22 cellular contexts compared by ENCODE assay signal in the genomic region with DNA sequence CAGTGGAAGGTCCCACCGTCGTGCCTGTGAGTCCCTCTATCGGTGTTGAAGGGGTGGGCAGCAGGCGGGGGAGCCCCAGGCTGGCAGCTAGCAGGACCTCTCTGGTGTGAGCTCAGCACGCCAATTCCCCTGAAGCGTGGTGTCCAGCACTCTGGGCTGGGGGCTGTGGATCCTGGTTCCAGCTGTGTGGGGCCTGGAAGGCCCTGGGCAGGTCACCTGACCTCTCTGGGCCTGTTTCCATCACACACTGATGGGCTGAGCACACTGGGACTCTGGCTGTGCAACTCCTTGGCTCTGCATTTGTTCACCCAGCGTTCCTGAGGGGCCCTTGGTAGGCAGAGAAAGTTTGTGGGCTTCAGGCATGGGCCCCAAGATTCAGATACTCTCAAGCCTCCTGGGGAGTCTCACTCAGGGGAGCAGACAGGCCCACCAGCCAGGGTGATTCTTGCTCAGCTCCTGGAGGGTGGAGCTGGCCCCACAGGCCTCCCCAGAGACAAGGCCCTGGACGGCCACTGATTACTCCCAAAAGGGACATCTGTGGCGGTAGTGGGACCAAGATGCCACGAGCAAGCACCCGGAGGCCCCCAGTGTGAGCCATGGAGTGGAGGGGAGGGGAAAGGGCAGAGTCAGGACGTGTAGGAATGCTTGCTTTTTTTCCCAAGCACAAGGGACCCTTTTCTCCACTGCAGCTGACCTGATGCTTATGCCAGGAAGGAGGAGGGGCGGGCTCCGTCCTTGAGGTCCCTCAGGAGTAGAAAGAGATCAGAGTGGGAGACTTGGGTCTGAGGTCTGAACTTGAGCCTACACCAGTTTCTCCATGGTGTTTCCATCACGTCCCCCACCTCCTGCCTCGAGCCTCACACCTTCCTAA. TPM values are rescaled to one million over a fixed set of nuclear protein-coding genes. Genes with fewer than 3 reads are reported as not detected.
A peak's percentile ranks its signal among the peaks of the same experiment; 100 is the strongest.
DNase-seq lines count a peak whose midpoint lies in the region; ATAC-seq, FAIRE-seq and TF ChIP-seq lines count a peak whose summit lies in the region.
"Had no signal": no experiment of that assay in that cellular context is flagged by ENCODE, and none has a peak within 500 bp of the region (broad histone marks: within the 10 kb centered on the region; RNA-seq: fewer than 3 reads in every experiment).

No MANE protein-coding gene starts in this region.

- H3K4me3 ChIP-seq in HepG2 (replicated peaks in 1 of 3; ENCODE audit: insufficient read depth in 1 of 3, low read depth in 2 of 3, low read length in 3 of 3), result no peak overlapping the region
- H3K4me3 ChIP-seq: BLaER1 treated with 17β-estradiol and CSF1 and Interleukin-3, amounts not matched to agents 10 nM and 100 nM; esophagus squamous epithelium; heart right ventricle had no signal

- intact Hi-C loops in HepG2 (cut with micrococcal nuclease; ENCODE audit: unreplicated experiment) (loop anchor here (2.0 kb wide), 1 partner anchor 17 kb away; no protein-coding TSS in a partner anchor), sciatic nerve (cut with DNase I) (no loop called here)

- no peaks in the 10 kb centered on the region for H3K9me3 Mint-ChIP-seq in central memory CD8-positive, alpha-beta T cell
- H3K9me3 Mint-ChIP-seq: activated T-helper 2 cell treated with anti-CD3 and anti-CD28 coated beads, Interferon-gamma antibody, Interleukin-2, Interleukin-4, amounts not matched to agents 10 μg/mL and 5 μg/mL and 100 μg/mL, durations not matched to agents 14 hours and 24 hours and 36 hours; HFFc6; naive B cell had no signal

- TF ChIP-seq POLR2A in HepG2 (IDR thresholded peaks at IDR 0.05; ENCODE audit: insufficient read depth in 1 of 2, low read depth in 2 of 2, low read length in 2 of 2), result no peak

- H3K79me2 ChIP-seq in HepG2 (ENCODE audit: insufficient read depth, low read length), result no peaks in the 10 kb centered on the region

- peak; percentile 1 for DNase-seq in activated CD4-positive, alpha-beta T cell treated with anti-CD3 and anti-CD28 coated beads for 48 hours
- no peak for DNase-seq in activated CD4-positive, alpha-beta T cell treated with anti-CD3 and anti-CD28 coated beads for 1 hour
- DNase-seq in central memory CD8-positive, alpha-beta T cell (ENCODE audit: low spot score in 2 of 2), result peak; percentile 5 to 11
- no peak for DNase-seq in HepG2 (ENCODE audit: low spot score)
- peak; percentile 49 for DNase-seq in sciatic nerve (ENCODE audit: low spot score)
- DNase-seq in HuH-7 (ENCODE audit: low spot score), result no peak
- DNase-seq: DMS153; esophagus squamous epithelium; Kasumi-1; naive B cell; NCI-H1417 treated with DMSO at 0.1 percent for 48 hours; NCI-H226; SIG-M5; stimulated activated CD4-positive, alpha-beta T cell treated with anti-CD3 and anti-CD28 coated beads, Interleukin-2, amount 100 ng/mL, for 48 hours; T-helper 2 cell had no signal

- no peak for FAIRE-seq in HepG2 (lab: Jason Lieb, UNC)

- H4K20me1 ChIP-seq in HepG2 (ENCODE audit: insufficient read depth, low read length), result no peaks in the 10 kb centered on the region; the same call in 1 of the 2 replicates

- H3K27ac ChIP-seq in HepG2 (ENCODE audit: extremely low read length, insufficient read depth, low read length), result no peak overlapping the region
- H3K27ac ChIP-seq: BLaER1 treated with 17β-estradiol and CSF1 and Interleukin-3, amounts not matched to agents 10 nM and 100 nM; esophagus squamous epithelium; heart right ventricle had no signal

- WGBS in HepG2 (ENCODE audit: low lambda C conversion rate), result 22% methylated on average over 6 of the region's 16 CpGs

- no peaks in the 10 kb centered on the region for H3K36me3 ChIP-seq in HepG2 (replicated peaks in 1 of 2; ENCODE audit: control insufficient read depth in 1 of 2, insufficient read depth in 2 of 2, low read length in 2 of 2)
- H3K36me3 ChIP-seq: BLaER1 treated with 17β-estradiol and CSF1 and Interleukin-3, amounts not matched to agents 10 nM and 100 nM had no signal

- H3K36me3 Mint-ChIP-seq in central memory CD8-positive, alpha-beta T cell (ENCODE audit: insufficient read depth), result no peaks in the 10 kb centered on the region
- H3K36me3 Mint-ChIP-seq: naive B cell had no signal

- H3K27me3 ChIP-seq in HepG2 (ENCODE audit: control insufficient read depth in 1 of 2, insufficient read depth in 2 of 2, low read length in 2 of 2), result peaks cover 2 to 31% of the 10 kb centered on the region in 2 experiments; a peak in 3 of 5 replicates

- TF ChIP-seq CTCF in HepG2 (CRISPR knock-in tag; IDR thresholded peaks at IDR 0.05), result no peak

- no peak overlapping the region for H3K4me3 Mint-ChIP-seq in central memory CD8-positive, alpha-beta T cell
- H3K4me3 Mint-ChIP-seq: HFFc6, naive B cell had no signal

- no peaks in the 10 kb centered on the region for H3K9me3 ChIP-seq in HepG2 (ENCODE audit: low read length)
- H3K9me3 ChIP-seq: BLaER1 treated with 17β-estradiol and CSF1 and Interleukin-3, amounts not matched to agents 10 nM and 100 nM; esophagus squamous epithelium; heart right ventricle had no signal

- POLR2A ChIA-PET in HepG2 (lab: Yijun Ruan, JAX), result no interaction called here

- BruUV-seq in HepG2 (replicated peaks; lab: Mats Ljungman, UMichigan), result no TSS peak

- H3K27me3 Mint-ChIP-seq in central memory CD8-positive, alpha-beta T cell, result peaks cover 10% of the 10 kb centered on the region

- TF ChIP-seq EP300 in HepG2 (IDR thresholded peaks at IDR 0.05; ENCODE audit: low read depth in 2 of 2, low read length in 2 of 2) (no peak), HepG2 (CRISPR knock-in tag; IDR thresholded peaks at IDR 0.05; ENCODE audit: borderline replicate concordance) (no peak)

- in situ Hi-C loops in HepG2 (cut with HindIII; ENCODE audit: extremely low pct_ligation_motif_present, low pct_unique_long_range_greater_than_20kb), result no loop called here

- H3K4me1 Mint-ChIP-seq in central memory CD8-positive, alpha-beta T cell, result no peaks in the 10 kb centered on the region

- no peak overlapping the region for H2AFZ ChIP-seq in HepG2 (ENCODE audit: low read length)

- TF ChIP-seq RAD21 in HepG2 (CRISPR knock-in tag; IDR thresholded peaks at IDR 0.05), result no peak

- peaks cover 31% of the 10 kb centered on the region for H3K4me1 ChIP-seq in HepG2 (ENCODE audit: insufficient read depth, low read length)

- no peak overlapping the region for H3K4me2 ChIP-seq in HepG2 (ENCODE audit: low read depth, low read length)
- H3K4me2 ChIP-seq: BLaER1 treated with 17β-estradiol and CSF1 and Interleukin-3, amounts not matched to agents 10 nM and 100 nM had no signal

- no peak overlapping the region for H3K27ac Mint-ChIP-seq in central memory CD8-positive, alpha-beta T cell (ENCODE audit: low read depth)
- H3K27ac Mint-ChIP-seq: activated T-helper 2 cell treated with anti-CD3 and anti-CD28 coated beads, Interferon-gamma antibody, Interleukin-2, Interleukin-4, amounts not matched to agents 10 μg/mL and 5 μg/mL and 100 μg/mL, durations not matched to agents 14 hours and 24 hours and 36 hours; HFFc6; naive B cell had no signal

- H3K9ac ChIP-seq in HepG2 (ENCODE audit: insufficient read depth, low read depth, low read length), result no peak overlapping the region

- no peak for ATAC-seq in central memory CD8-positive, alpha-beta T cell (replicated peaks; ENCODE audit: extremely low read depth, poor library complexity, severe bottlenecking)
- ATAC-seq in HepG2 (peak; percentile 20; the same call in 2 of the 3 replicates), sciatic nerve (peak; percentile 35), HG03460 (IDR thresholded peaks at IDR 0.05; ENCODE audit: unreplicated experiment) (no peak), HG02852 (IDR thresholded peaks at IDR 0.05; ENCODE audit: unreplicated experiment) (no peak)

- CTCF ChIA-PET in HepG2 (lab: Yijun Ruan, JAX; ENCODE audit: low intra/inter-chr PET ratio, low total read pairs), result no interaction called here

RNA-seq across cellular contexts. Expression of gene SCGB1C2, which starts 8.5 kb away (rescaled TPM):
- total RNA-seq in HepG2 (2016; rRNA removed; fragmentation: Illumina TruSeq; extraction: Trizol) (not detected in 2 replicates), sciatic nerve (not detected)
- not detected in 2 replicates for total RNA-seq in HepG2 (2016; cell fraction: cytosol; rRNA removed; fragmentation: Illumina TruSeq; extraction: Trizol; ENCODE audit: low read depth)
- not detected in 2 replicates for total RNA-seq in HepG2 (2016; cell fraction: insoluble cytoplasmic fraction; rRNA removed; fragmentation: Illumina TruSeq; extraction: Trizol)
- total RNA-seq in HepG2 (2016; cell fraction: membrane; rRNA removed; fragmentation: Illumina TruSeq; extraction: Trizol), result not detected in 2 replicates
- total RNA-seq in HepG2 (2016; cell fraction: nucleus; rRNA removed; fragmentation: Illumina TruSeq; extraction: Trizol), result not detected in 2 replicates
- polyA plus RNA-seq in HepG2 (2011; rRNA removed), result not detected in 2 replicates
- polyA plus RNA-seq in HepG2 (2011; cell fraction: cytosol; rRNA removed), result not detected in 2 replicates
- polyA plus RNA-seq in HepG2 (2011; cell fraction: nucleus; rRNA removed), result not detected in 2 replicates
- polyA plus RNA-seq in HepG2 (2012), result not detected in 2 replicates
- polyA plus RNA-seq in HepG2 (2016; cell fraction: cytosol; fragmentation: Illumina TruSeq; extraction: Trizol; ENCODE audit: low read depth), result not detected in 2 replicates
- polyA plus RNA-seq in HepG2 (2016; cell fraction: insoluble cytoplasmic fraction; fragmentation: Illumina TruSeq; extraction: Trizol; ENCODE audit: low read depth), result not detected in 2 replicates
- not detected in 2 replicates for polyA plus RNA-seq in HepG2 (2016; cell fraction: membrane; fragmentation: Illumina TruSeq; extraction: Trizol; ENCODE audit: low read depth)
- polyA plus RNA-seq in HepG2 (2016; cell fraction: nucleus; fragmentation: Illumina TruSeq; extraction: Trizol; ENCODE audit: insufficient read depth, low read depth), result not detected in 2 replicates
- not detected in 2 replicates for polyA minus RNA-seq in HepG2 (2011; rRNA and poly(A)+ RNA removed; ENCODE audit: low replicate concordance)
- polyA minus RNA-seq in HepG2 (2011; cell fraction: cytosol; rRNA and poly(A)+ RNA removed), result not detected in 2 replicates
- polyA minus RNA-seq in HepG2 (2011; cell fraction: nucleus; rRNA and poly(A)+ RNA removed), result not detected in 2 replicates
- total RNA-seq: A172; activated T-helper 2 cell treated with anti-CD3 and anti-CD28 coated beads, Interferon-gamma antibody, Interleukin-2, Interleukin-4, amounts not matched to agents 10 μg/mL and 5 μg/mL and 100 μg/mL, durations not matched to agents 14 hours and 24 hours and 36 hours; esophagus squamous epithelium; heart right ventricle; HFFc6 had no signal
- polyA plus RNA-seq: heart right ventricle had no signal

RNA-seq across cellular contexts. Expression of gene DOC2B, which starts 35.5 kb away (rescaled TPM):
- total RNA-seq in HepG2 (2016; rRNA removed; fragmentation: Illumina TruSeq; extraction: Trizol) (0.22 TPM in 1 of 2 replicates, not detected in the other), sciatic nerve (27.2 TPM)
- total RNA-seq in HepG2 (2016; cell fraction: cytosol; rRNA removed; fragmentation: Illumina TruSeq; extraction: Trizol; ENCODE audit: low read depth), result 0.09 and 0.30 TPM in 2 replicates
- total RNA-seq in HepG2 (2016; cell fraction: insoluble cytoplasmic fraction; rRNA removed; fragmentation: Illumina TruSeq; extraction: Trizol), result 0.04 TPM in 1 of 2 replicates, not detected in the other
- total RNA-seq in HepG2 (2016; cell fraction: membrane; rRNA removed; fragmentation: Illumina TruSeq; extraction: Trizol), result 0.06 and 0.38 TPM in 2 replicates
- total RNA-seq in HepG2 (2016; cell fraction: nucleus; rRNA removed; fragmentation: Illumina TruSeq; extraction: Trizol), result 0.06 TPM in 1 of 2 replicates, not detected in the other
- polyA plus RNA-seq in HepG2 (2011; rRNA removed), result 0.09 and 0.77 TPM in 2 replicates
- 0.21 and 0.25 TPM in 2 replicates for polyA plus RNA-seq in HepG2 (2011; cell fraction: cytosol; rRNA removed)
- 0.31 and 0.33 TPM in 2 replicates for polyA plus RNA-seq in HepG2 (2011; cell fraction: nucleus; rRNA removed)
- polyA plus RNA-seq in HepG2 (2012), result 0.05 and 0.23 TPM in 2 replicates
- 0.08 and 0.34 TPM in 2 replicates for polyA plus RNA-seq in HepG2 (2016; cell fraction: cytosol; fragmentation: Illumina TruSeq; extraction: Trizol; ENCODE audit: low read depth)
- polyA plus RNA-seq in HepG2 (2016; cell fraction: insoluble cytoplasmic fraction; fragmentation: Illumina TruSeq; extraction: Trizol; ENCODE audit: low read depth), result not detected in 2 replicates
- 0.33 TPM in 1 of 2 replicates, not detected in the other for polyA plus RNA-seq in HepG2 (2016; cell fraction: membrane; fragmentation: Illumina TruSeq; extraction: Trizol; ENCODE audit: low read depth)
- 0.22 and 0.36 TPM in 2 replicates for polyA plus RNA-seq in HepG2 (2016; cell fraction: nucleus; fragmentation: Illumina TruSeq; extraction: Trizol; ENCODE audit: insufficient read depth, low read depth)
- polyA minus RNA-seq in HepG2 (2011; rRNA and poly(A)+ RNA removed; ENCODE audit: low replicate concordance), result 0.08 TPM in 1 of 2 replicates, not detected in the other
- polyA minus RNA-seq in HepG2 (2011; cell fraction: cytosol; rRNA and poly(A)+ RNA removed), result 0.40 TPM in 1 of 2 replicates, not detected in the other
- polyA minus RNA-seq in HepG2 (2011; cell fraction: nucleus; rRNA and poly(A)+ RNA removed), result 0.13 TPM in 1 of 2 replicates, not detected in the other
- total RNA-seq: HFFc6 had no signal

Comparison
In these comparisons a context has a peak if more than half of its experiments do, and no peak if none do; other contexts are left out.
1. DNase-seq: peak in activated CD4-positive, alpha-beta T cell treated with anti-CD3 and anti-CD28 coated beads for 48 hours (single experiment), central memory CD8-positive, alpha-beta T cell (2 of 2) and sciatic nerve (single experiment); none in activated CD4-positive, alpha-beta T cell treated with anti-CD3 and anti-CD28 coated beads for 1 hour (single experiment), HepG2 (single experiment) and HuH-7 (single experiment).
2. ATAC-seq: peak in HepG2 (single experiment) and sciatic nerve (single experiment); none in central memory CD8-positive, alpha-beta T cell (single experiment), HG03460 (single experiment) and HG02852 (single experiment).
3. RNA of gene DOC2B, which starts 35.5 kb away (total RNA-seq): 27.2 TPM in sciatic nerve (single experiment); 0.04 to 0.38 TPM in HepG2; every median in the first group is over 10 times any median in the second.